ENCODE assay signal across 10 cellular contexts in the genomic region with DNA sequence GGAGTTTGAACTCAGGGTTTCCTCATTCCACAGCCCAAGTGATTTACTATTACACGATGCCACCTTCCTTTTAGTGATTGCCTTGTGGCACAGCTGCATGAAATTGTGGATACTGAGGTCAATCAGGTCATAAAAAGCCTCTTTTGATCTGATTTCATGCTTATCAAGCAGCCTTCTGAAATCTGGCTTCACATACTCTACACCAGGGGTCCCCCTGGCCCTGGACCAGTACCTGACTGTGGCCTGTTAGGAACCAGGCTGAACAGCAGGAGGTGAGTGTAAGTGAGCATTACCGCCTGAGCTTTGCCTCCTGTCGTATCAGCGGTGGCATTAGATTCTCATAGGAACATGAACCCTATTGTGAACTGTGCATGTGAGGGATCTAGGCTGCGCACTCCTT. TPM values are rescaled to one million over a fixed set of nuclear protein-coding genes. Genes with fewer than 3 reads are reported as not detected.
DNase-seq lines count a peak whose midpoint lies in the region; ATAC-seq lines count a peak whose summit lies in the region.
"Had no signal": no experiment of that assay in that cellular context is flagged by ENCODE, and none has a peak within 500 bp of the region (broad histone marks: within the 10 kb centered on the region; RNA-seq: fewer than 3 reads in every experiment).

No MANE protein-coding gene starts in this region.

- peaks cover 73% of the 10 kb centered on the region for H3K4me1 Mint-ChIP-seq in activated naive CD8-positive, alpha-beta T cell treated with anti-CD3 and anti-CD28 coated beads, Interleukin-2, amount 50 U/mL, for 24 hours
- H3K4me1 Mint-ChIP-seq in naive thymus-derived CD8-positive, alpha-beta T cell = peaks cover 39 to 90% (median 84%) of the 10 kb centered on the region in 4 donors

- in situ Hi-C loops in Caki2 (cut with HindIII; ENCODE audit: low pct_unique_long_range_greater_than_20kb, low sequenced_read_pairs) = no loop called here

- H3K36me3 Mint-ChIP-seq in activated naive CD8-positive, alpha-beta T cell treated with anti-CD3 and anti-CD28 coated beads, Interleukin-2, amount 50 U/mL, for 24 hours (ENCODE audit: low read depth) = peaks cover 22% of the 10 kb centered on the region
- peaks cover 0 to 93% (median 46%) of the 10 kb centered on the region in 3 donors for H3K36me3 Mint-ChIP-seq in naive thymus-derived CD8-positive, alpha-beta T cell

- peak; percentile 52 for ATAC-seq in activated naive CD8-positive, alpha-beta T cell treated with anti-CD3 and anti-CD28 coated beads, Interleukin-2, amount 50 U/mL, for 24 hours
- ATAC-seq in naive thymus-derived CD8-positive, alpha-beta T cell = peak; percentile 63 to 79
- no peak for ATAC-seq in HG02885 (IDR thresholded peaks at IDR 0.05; ENCODE audit: poor library complexity, unreplicated experiment)

- DNase-seq in Caki2 (ENCODE audit: low read depth) = peak; percentile 52
- peak; percentile 79 for DNase-seq in HT-29 (ENCODE audit: low spot score)
- no peak for DNase-seq in activated naive CD8-positive, alpha-beta T cell treated with anti-CD3 and anti-CD28 coated beads, Interleukin-2, amount 50 U/mL, for 24 hours
- peak in 1 of 10 donors; percentile 28 for DNase-seq in naive thymus-derived CD8-positive, alpha-beta T cell
- no peak for DNase-seq in HuH-7 (ENCODE audit: low spot score)
- no peak for DNase-seq in C1 segment of cervical spinal cord (lab: John Stamatoyannopoulos, UW)
- DNase-seq: activated B cell treated with CpG ODN at 0.5 μM for 24 hours, NCI-H1694 treated with DMSO at 0.1 percent for 48 hours, SIG-M5 had no signal

- no peaks in the 10 kb centered on the region for H3K9me3 Mint-ChIP-seq in activated naive CD8-positive, alpha-beta T cell treated with anti-CD3 and anti-CD28 coated beads, Interleukin-2, amount 50 U/mL, for 24 hours
- no peaks in the 10 kb centered on the region for H3K9me3 Mint-ChIP-seq in naive thymus-derived CD8-positive, alpha-beta T cell
- H3K9me3 Mint-ChIP-seq: activated B cell treated with CpG ODN at 0.5 μM for 24 hours had no signal

- peak overlapping the region; percentile 72 for H3K27ac Mint-ChIP-seq in activated naive CD8-positive, alpha-beta T cell treated with anti-CD3 and anti-CD28 coated beads, Interleukin-2, amount 50 U/mL, for 24 hours
- peak overlapping the region; percentile 64 to 91 (median 86) for H3K27ac Mint-ChIP-seq in naive thymus-derived CD8-positive, alpha-beta T cell
- H3K27ac Mint-ChIP-seq: activated B cell treated with CpG ODN at 0.5 μM for 24 hours had no signal

- H3K4me3 Mint-ChIP-seq in activated naive CD8-positive, alpha-beta T cell treated with anti-CD3 and anti-CD28 coated beads, Interleukin-2, amount 50 U/mL, for 24 hours = no peak overlapping the region
- H3K4me3 Mint-ChIP-seq in naive thymus-derived CD8-positive, alpha-beta T cell = peak overlapping the region in 8 of 10 donors; percentile 1 to 57 (median 26)
- H3K4me3 Mint-ChIP-seq: activated B cell treated with CpG ODN at 0.5 μM for 24 hours had no signal

- no peaks in the 10 kb centered on the region for H3K27me3 Mint-ChIP-seq in activated naive CD8-positive, alpha-beta T cell treated with anti-CD3 and anti-CD28 coated beads, Interleukin-2, amount 50 U/mL, for 24 hours
- H3K27me3 Mint-ChIP-seq in naive thymus-derived CD8-positive, alpha-beta T cell = no peaks in the 10 kb centered on the region
- H3K27me3 Mint-ChIP-seq: activated B cell treated with CpG ODN at 0.5 μM for 24 hours had no signal

- POLR2A ChIA-PET in naive thymus-derived CD8-positive, alpha-beta T cell (lab: Charles Lee) = interaction anchor here (0.6 to 4.4 kb wide), 9 partner anchors 9 to 324 kb away, joined by 3 to 20 read pairs (median 5); a partner anchor contains a TSS

RNA-seq across cellular contexts. Expression of a gene that starts 13.8 kb away (rescaled TPM):
- 2.3 and 4.7 TPM in 2 replicates for total RNA-seq in Caki2 (2014; rRNA removed; shearing (Covaris generic); ENCODE audit: low replicate concordance)
- 2.0 and 3.8 TPM in 2 replicates for total RNA-seq in HT-29 (2014; rRNA removed; shearing (Covaris generic))
- 100 to 1,000 TPM; 224 to 227 TPM for total RNA-seq in naive thymus-derived CD8-positive, alpha-beta T cell
- 100 to 1,000 TPM in 1 of 3 donors, 10 to 100 TPM in 2; 73.8 to 161 (median 87.4) TPM for polyA plus RNA-seq in naive thymus-derived CD8-positive, alpha-beta T cell

Comparison
In these comparisons a context has a peak if more than half of its experiments do, and no peak if none do; other contexts are left out.
1. DNase-seq: peak in Caki2 (single experiment) and HT-29 (single experiment); none in activated naive CD8-positive, alpha-beta T cell treated with anti-CD3 and anti-CD28 coated beads, Interleukin-2, amount 50 U/mL, for 24 hours (single experiment), HuH-7 (single experiment) and C1 segment of cervical spinal cord (0 of 14).
2. RNA of a gene that starts 13.8 kb away (total RNA-seq): 224 to 227 TPM in naive thymus-derived CD8-positive, alpha-beta T cell; 2.0 to 3.8 TPM in HT-29 and 2.3 to 4.7 TPM in Caki2; every median in the first group is over 10 times any median in the second.